Comparison of ENCODE assay signal across 15 cellular contexts in the genomic region with DNA sequence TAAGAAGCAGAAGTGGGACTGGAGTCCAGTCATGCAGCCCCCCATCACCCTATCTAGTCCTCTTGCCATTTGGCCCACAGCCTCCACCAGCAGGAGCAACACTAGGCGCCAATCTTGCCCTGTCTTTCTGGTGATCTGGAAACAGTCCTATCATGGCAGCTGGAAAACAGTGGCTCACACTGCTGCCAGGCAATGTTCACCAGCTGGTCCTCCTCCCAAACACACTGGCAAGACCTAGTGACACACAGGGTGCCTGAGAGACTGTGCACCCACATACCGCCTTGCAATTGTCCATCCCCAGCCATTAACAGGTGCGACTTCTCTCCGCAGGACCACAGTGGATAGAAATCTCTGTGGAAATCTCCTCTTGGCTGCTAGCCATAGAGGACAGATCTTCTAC.
A peak's percentile ranks its signal among the peaks of the same experiment; 100 is the strongest.
DNase-seq lines count a peak whose midpoint lies in the region; ATAC-seq, FAIRE-seq and TF ChIP-seq lines count a peak whose summit lies in the region.
"Had no signal": no experiment of that assay in that cellular context is flagged by ENCODE, and none has a peak within 500 bp of the region (broad histone marks: within the 10 kb centered on the region; RNA-seq: fewer than 3 reads in every experiment).

No MANE protein-coding gene starts in this region.

- FAIRE-seq in HTR-8/SVneo (lab: Jason Lieb, UNC), result no peak

- H3K18ac ChIP-seq in mesenchymal stem cell (ENCODE audit: low read depth in 1 of 2, low read length in 2 of 2), result peak overlapping the region; percentile 47 to 77

- H2AFZ ChIP-seq in fibroblast of lung (ENCODE audit: low read length), result no peak overlapping the region
- H2AFZ ChIP-seq in mesenchymal stem cell (ENCODE audit: low read depth, low read length), result no peak overlapping the region
- H2AFZ ChIP-seq: GM23338 had no signal

- peak overlapping the region in 1 of 2 experiments; percentile 37 for H2BK12ac ChIP-seq in mesenchymal stem cell (ENCODE audit: low read length in 2 of 2)

- H3K27ac Mint-ChIP-seq in CD8-positive, alpha-beta memory T cell, result no peak overlapping the region
- H3K27ac Mint-ChIP-seq: GM23338 had no signal

- H3K27ac ChIP-seq in RWPE2 (ENCODE audit: poor library complexity, severe bottlenecking) (peak overlapping the region; percentile 87), fibroblast of lung (ENCODE audit: insufficient read depth, low read length) (peak overlapping the region; percentile 8), mesenchymal stem cell (ENCODE audit: low read length, poor library complexity, severe bottlenecking) (no peak overlapping the region), suprapubic skin (peak overlapping the region; percentile 43)
- no peak overlapping the region for H3K27ac ChIP-seq in CD8-positive, alpha-beta memory T cell (ENCODE audit: low read depth, low read length)

- peaks cover 10% of the 10 kb centered on the region for H3K4me1 ChIP-seq in RWPE2 (ENCODE audit: insufficient read depth, poor library complexity, severe bottlenecking)
- H3K4me1 ChIP-seq in fibroblast of lung (ENCODE audit: control insufficient read depth, extremely low read depth, insufficient read depth, low read length), result peaks cover 5% of the 10 kb centered on the region
- peaks cover 13% of the 10 kb centered on the region for H3K4me1 ChIP-seq in mesenchymal stem cell (ENCODE audit: control insufficient read depth, insufficient read depth, low read depth, low read length)
- H3K4me1 ChIP-seq in suprapubic skin, result peaks cover 15% of the 10 kb centered on the region
- peaks cover 18% of the 10 kb centered on the region for H3K4me1 ChIP-seq in CD8-positive, alpha-beta memory T cell (ENCODE audit: insufficient read depth, low read length)

- H3K27me3 Mint-ChIP-seq in CD8-positive, alpha-beta memory T cell, result no peaks in the 10 kb centered on the region

- no peak for ATAC-seq in RWPE2 (ENCODE audit: low read depth)
- no peak for ATAC-seq in HG03045 (IDR thresholded peaks at IDR 0.05; ENCODE audit: unreplicated experiment)
- ATAC-seq: GM23338 had no signal

- H3K4me2 ChIP-seq in fibroblast of lung (ENCODE audit: extremely low read depth, insufficient read depth, low read length) (no peak overlapping the region), mesenchymal stem cell (ENCODE audit: low read length, poor library complexity, severe bottlenecking) (no peak overlapping the region)
- H3K4me2 ChIP-seq: GM23338, SK-N-SH had no signal

- peaks cover 0 to 3% (median 0%) of the 10 kb centered on the region in 3 donors for H3K36me3 Mint-ChIP-seq in CD8-positive, alpha-beta memory T cell

- peak overlapping the region; percentile 28 for H4K8ac ChIP-seq in mesenchymal stem cell (ENCODE audit: low read length)

- H2BK5ac ChIP-seq in mesenchymal stem cell (ENCODE audit: low read depth, low read length, poor library complexity, severe bottlenecking), result no peak overlapping the region

- H3K23ac ChIP-seq in mesenchymal stem cell (ENCODE audit: low read length in 2 of 2), result no peak overlapping the region

- no peak overlapping the region for H4K91ac ChIP-seq in mesenchymal stem cell (ENCODE audit: low read length)

- H3K9ac ChIP-seq in fibroblast of lung (ENCODE audit: insufficient read depth, low read length) (no peak overlapping the region), mesenchymal stem cell (ENCODE audit: low read length) (no peak overlapping the region)
- H3K9ac ChIP-seq: SK-N-SH had no signal

- TF ChIP-seq POLR2A in suprapubic skin (IDR thresholded peaks at IDR 0.05), result no peak

- peaks cover 23 to 33% (median 30%) of the 10 kb centered on the region in 3 donors for H3K4me1 Mint-ChIP-seq in CD8-positive, alpha-beta memory T cell

- no peaks in the 10 kb centered on the region for H3K79me2 ChIP-seq in fibroblast of lung (ENCODE audit: control insufficient read depth, insufficient read depth, low read length)

- H3K4me3 Mint-ChIP-seq in CD8-positive, alpha-beta memory T cell, result no peak overlapping the region
- H3K4me3 Mint-ChIP-seq: GM23338 had no signal

- no peaks in the 10 kb centered on the region for H3K9me3 Mint-ChIP-seq in CD8-positive, alpha-beta memory T cell
- H3K9me3 Mint-ChIP-seq: GM23338 had no signal

- H3K9me3 ChIP-seq in RWPE2 (ENCODE audit: severe bottlenecking) (no peaks in the 10 kb centered on the region), fibroblast of lung (ENCODE audit: control insufficient read depth, insufficient read depth, low read depth, low read length) (no peaks in the 10 kb centered on the region), mesenchymal stem cell (ENCODE audit: control insufficient read depth, low read length) (no peaks in the 10 kb centered on the region), suprapubic skin (no peaks in the 10 kb centered on the region)
- no peaks in the 10 kb centered on the region for H3K9me3 ChIP-seq in CD8-positive, alpha-beta memory T cell (ENCODE audit: low read length)
- H3K9me3 ChIP-seq: SK-N-SH had no signal

- H3K79me1 ChIP-seq in mesenchymal stem cell (replicated peaks; ENCODE audit: low read length, poor library complexity, severe bottlenecking), result peaks cover 20% of the 10 kb centered on the region

- H2BK15ac ChIP-seq in mesenchymal stem cell (ENCODE audit: low read depth, poor library complexity, severe bottlenecking), result peak overlapping the region; percentile 31

- no peak for TF ChIP-seq EP300 in suprapubic skin (IDR thresholded peaks at IDR 0.05)

- H3K14ac ChIP-seq in mesenchymal stem cell (ENCODE audit: low read length in 2 of 2), result peak overlapping the region in 1 of 2 experiments; percentile 18

- H2BK120ac ChIP-seq in mesenchymal stem cell (ENCODE audit: low read depth, low read length), result no peak overlapping the region

- TF ChIP-seq CTCF in RWPE2 (IDR thresholded peaks at IDR 0.05; ENCODE audit: poor library complexity, severe bottlenecking), result no peak
- TF ChIP-seq CTCF in fibroblast of lung (conservative IDR thresholded peaks at IDR 0.05 in 1 of 2, IDR thresholded peaks at IDR 0.05 in 1 of 2; ENCODE audit: low read depth in 1 of 2, low read length in 2 of 2), result no peak
- no peak for TF ChIP-seq CTCF in suprapubic skin (IDR thresholded peaks at IDR 0.05)

- peak overlapping the region; percentile 34 for H2AK5ac ChIP-seq in mesenchymal stem cell (ENCODE audit: low read length, severe bottlenecking)

- WGBS in mesenchymal stem cell, result 99% methylated on average over 4 of the region's 4 CpGs
- WGBS in suprapubic skin, result 100% methylated on average over 3 of the region's 4 CpGs

- POLR2A ChIA-PET in CD8-positive, alpha-beta memory T cell (lab: Charles Lee), result no interaction called here

- H3K27me3 ChIP-seq in RWPE2 (ENCODE audit: insufficient read depth, poor library complexity, severe bottlenecking) (no peaks in the 10 kb centered on the region), fibroblast of lung (ENCODE audit: control insufficient read depth, insufficient read depth, low read length) (no peaks in the 10 kb centered on the region), mesenchymal stem cell (ENCODE audit: control insufficient read depth in 1 of 2, insufficient read depth in 1 of 2, low read length in 2 of 2) (peaks cover 0 to 3% of the 10 kb centered on the region in 2 experiments), suprapubic skin (no peaks in the 10 kb centered on the region)
- H3K27me3 ChIP-seq in CD8-positive, alpha-beta memory T cell (ENCODE audit: insufficient read depth, low read length, poor library complexity, severe bottlenecking), result no peaks in the 10 kb centered on the region

- H4K20me1 ChIP-seq in fibroblast of lung (ENCODE audit: control insufficient read depth, extremely low read depth, insufficient read depth, low read length), result no peaks in the 10 kb centered on the region

- H3K4me3 ChIP-seq in RWPE2 (ENCODE audit: severe bottlenecking) (no peak overlapping the region), fibroblast of lung (replicated peaks in 1 of 4; ENCODE audit: control extremely low read depth in 1 of 4, insufficient read depth in 1 of 4, low read depth in 3 of 4, low read length in 4 of 4) (no peak overlapping the region), mesenchymal stem cell (ENCODE audit: insufficient read depth in 1 of 2, low read depth in 1 of 2, low read length in 2 of 2) (peak overlapping the region in 1 of 2 experiments; percentile 23), suprapubic skin (no peak overlapping the region)
- H3K4me3 ChIP-seq in CD8-positive, alpha-beta memory T cell (ENCODE audit: low read length), result no peak overlapping the region
- H3K4me3 ChIP-seq: GM23338 had no signal

- no peak overlapping the region for H3K4ac ChIP-seq in mesenchymal stem cell (ENCODE audit: low read depth in 1 of 2, low read length in 2 of 2)

- H3K36me3 ChIP-seq in RWPE2 (ENCODE audit: low read depth) (no peaks in the 10 kb centered on the region), fibroblast of lung (ENCODE audit: control insufficient read depth, insufficient read depth, low read length) (no peaks in the 10 kb centered on the region), mesenchymal stem cell (ENCODE audit: control insufficient read depth in 1 of 2, insufficient read depth in 2 of 2, low read depth in 1 of 2, low read length in 2 of 2) (no peaks in the 10 kb centered on the region), suprapubic skin (no peaks in the 10 kb centered on the region)
- H3K36me3 ChIP-seq in CD8-positive, alpha-beta memory T cell (ENCODE audit: insufficient read depth, low read length), result no peaks in the 10 kb centered on the region

- CTCF ChIA-PET in CD8-positive, alpha-beta memory T cell (lab: Charles Lee), result interaction anchor here (0.9 kb wide), 1 partner anchor 360 kb away, joined by 5 read pairs; no protein-coding TSS in a partner anchor

- DNase-seq in RWPE2 (ENCODE audit: low spot score) (no peak), fibroblast of lung (ENCODE audit: low read depth in 2 of 2) (peak in 1 of 2 donors; percentile 31), mesenchymal stem cell (no peak), suprapubic skin (ENCODE audit: low spot score in 2 of 2) (no peak), NCI-H526 treated with DMSO at 0.1 percent for 48 hours (lab: John Stamatoyannopoulos, UW) (no peak), HTR-8/SVneo (ENCODE audit: insufficient read length, low spot score) (no peak)
- DNase-seq in CD8-positive, alpha-beta memory T cell, result no peak
- DNase-seq: DMS79, KG1, NCI-H1436, NCI-H2029, NCI-H2171, SK-N-SH had no signal

Comparison
In these comparisons a context has a peak if more than half of its experiments do, and no peak if none do; other contexts are left out.
1. H3K27ac ChIP-seq: peak in RWPE2 (single experiment), fibroblast of lung (single experiment) and suprapubic skin (single experiment); none in mesenchymal stem cell (single experiment) and CD8-positive, alpha-beta memory T cell (single experiment).